ENCODE assay signal across 9 cellular contexts in genomic region chr20:22453244-22454080, GRCh38.
DNase-seq lines count a peak whose midpoint lies in the region; ATAC-seq and TF ChIP-seq lines count a peak whose summit lies in the region.
"Had no signal": no experiment of that assay in that cellular context is flagged by ENCODE, and none has a peak within 500 bp of the region (broad histone marks: within the 10 kb centered on the region; RNA-seq: fewer than 3 reads in every experiment).

No MANE protein-coding gene starts in this region.

- intact Hi-C loops in heart left ventricle (cut with DNase I) (loop anchor here in 6 of 10 donors (2.0 to 10.0 kb wide), 6 partner anchors 221 to 891 kb away; no protein-coding TSS in a partner anchor), right cardiac atrium (cut with DNase I) (no loop called here)

- H3K27me3 Mint-ChIP-seq in glutamatergic neuron (ENCODE audit: unreplicated experiment), result no peaks in the 10 kb centered on the region
- peaks cover 27% of the 10 kb centered on the region for H3K27me3 Mint-ChIP-seq in type B pancreatic cell
- H3K27me3 Mint-ChIP-seq: CD8-positive, alpha-beta memory T cell had no signal

- no peak for TF ChIP-seq POLR2A in heart left ventricle (IDR thresholded peaks at IDR 0.05)

- H3K4me3 ChIP-seq in heart left ventricle (no peak overlapping the region), right cardiac atrium (ENCODE audit: low read length) (no peak overlapping the region)

- no peaks in the 10 kb centered on the region for H3K36me3 ChIP-seq in heart left ventricle

- H3K27ac Mint-ChIP-seq in glutamatergic neuron (ENCODE audit: unreplicated experiment), result no peak overlapping the region
- no peak overlapping the region for H3K27ac Mint-ChIP-seq in type B pancreatic cell
- H3K27ac Mint-ChIP-seq: CD8-positive, alpha-beta memory T cell had no signal

- H3K4me1 Mint-ChIP-seq in glutamatergic neuron (ENCODE audit: low read depth, unreplicated experiment) (no peaks in the 10 kb centered on the region), type B pancreatic cell (ENCODE audit: unreplicated experiment) (peaks cover 6% of the 10 kb centered on the region)
- H3K4me1 Mint-ChIP-seq: CD8-positive, alpha-beta memory T cell had no signal

- 66 to 71% (median 69%) methylated on average over 12 of the region's 12 CpGs for WGBS in heart left ventricle, 4 donors
- WGBS in right cardiac atrium, result 68% methylated on average over 12 of the region's 12 CpGs

- H3K27ac ChIP-seq in heart left ventricle (no peak overlapping the region), right cardiac atrium (ENCODE audit: low read length) (no peak overlapping the region)

- H3K4me1 ChIP-seq in heart left ventricle (no peaks in the 10 kb centered on the region), right cardiac atrium (ENCODE audit: control insufficient read depth, insufficient read depth, low read length) (no peaks in the 10 kb centered on the region)

- H3K36me3 Mint-ChIP-seq in glutamatergic neuron (ENCODE audit: unreplicated experiment), result no peaks in the 10 kb centered on the region
- no peaks in the 10 kb centered on the region for H3K36me3 Mint-ChIP-seq in type B pancreatic cell
- H3K36me3 Mint-ChIP-seq: CD8-positive, alpha-beta memory T cell had no signal

- H3K4me3 Mint-ChIP-seq in glutamatergic neuron (ENCODE audit: unreplicated experiment) (no peak overlapping the region), type B pancreatic cell (no peak overlapping the region)
- H3K4me3 Mint-ChIP-seq: CD8-positive, alpha-beta memory T cell had no signal

- H3K9me3 ChIP-seq in heart left ventricle (no peaks in the 10 kb centered on the region), right cardiac atrium (ENCODE audit: control insufficient read depth, low read length) (no peaks in the 10 kb centered on the region)

- ATAC-seq in heart left ventricle (no peak), right cardiac atrium (no peak), HG02763 (IDR thresholded peaks at IDR 0.05; ENCODE audit: unreplicated experiment) (no peak)

- H3K9me3 Mint-ChIP-seq in glutamatergic neuron (ENCODE audit: unreplicated experiment) (no peaks in the 10 kb centered on the region), type B pancreatic cell (no peaks in the 10 kb centered on the region)

- H3K27me3 ChIP-seq in heart left ventricle (peaks cover 0 to 56% (median 9%) of the 10 kb centered on the region in 9 donors), right cardiac atrium (ENCODE audit: control insufficient read depth, insufficient read depth) (peaks cover 5% of the 10 kb centered on the region)

- DNase-seq in heart left ventricle (no peak), right cardiac atrium (no peak), RPMI7951 (ENCODE audit: low read depth) (peak; percentile 40), glutamatergic neuron (no peak), type B pancreatic cell (ENCODE audit: extremely low spot score, unreplicated experiment) (no peak), DMS79 (lab: John Stamatoyannopoulos, UW) (no peak)
- DNase-seq in stimulated activated CD4-positive, alpha-beta T cell treated with anti-CD3 and anti-CD28 coated beads, Interleukin-4, amount 100 ng/mL, for 24 hours, result no peak
- DNase-seq: CD8-positive, alpha-beta memory T cell had no signal

- TF ChIP-seq CTCF in heart left ventricle (IDR thresholded peaks at IDR 0.05) (peak; percentile 30 to 69 (median 50)), glutamatergic neuron (IDR thresholded peaks at IDR 0.05; ENCODE audit: partially characterized antibody, unreplicated experiment) (peak; percentile 89), type B pancreatic cell (conservative IDR thresholded peaks at IDR 0.05) (peak; percentile 84)

Comparison
In these comparisons a context has a peak if more than half of its experiments do, and no peak if none do; other contexts are left out.
1. intact Hi-C loops: an anchor here in heart left ventricle (2.0 to 10.0 kb wide); none called in right cardiac atrium.